ENCODE assay signal across 17 cellular contexts in genomic region chr1:57072775-57073174, GRCh38.
A peak's percentile ranks its signal among the peaks of the same experiment; 100 is the strongest.
DNase-seq lines count a peak whose midpoint lies in the region; ATAC-seq and TF ChIP-seq lines count a peak whose summit lies in the region.
"Had no signal": no experiment of that assay in that cellular context is flagged by ENCODE, and none has a peak within 500 bp of the region (broad histone marks: within the 10 kb centered on the region; RNA-seq: fewer than 3 reads in every experiment).

No MANE protein-coding gene starts in this region.

- WGBS in tibial nerve, 2 donors, result 54 to 62% methylated on average over 4 of the region's 4 CpGs

- TF ChIP-seq POLR2A in erythroblast (IDR thresholded peaks at IDR 0.05; ENCODE audit: low read length) (no peak), tibial nerve (IDR thresholded peaks at IDR 0.05) (no peak)

- no peak overlapping the region for H3K27ac ChIP-seq in tibial nerve
- H3K27ac ChIP-seq: BLaER1 treated with 17β-estradiol and CSF1 and Interleukin-3, amounts not matched to agents 10 nM and 100 nM; Peyer's patch; tibial artery had no signal

- peak; percentile 93 for ATAC-seq in GM19351 (IDR thresholded peaks at IDR 0.05; ENCODE audit: unreplicated experiment)
- peak; percentile 75 for ATAC-seq in HG03521 (IDR thresholded peaks at IDR 0.05; ENCODE audit: unreplicated experiment)
- no peak for ATAC-seq in GM21825 (IDR thresholded peaks at IDR 0.05; ENCODE audit: unreplicated experiment)

- no peak for TF ChIP-seq EP300 in tibial nerve (IDR thresholded peaks at IDR 0.05)

- TF ChIP-seq CTCF in BE2C (IDR thresholded peaks at IDR 0.05; ENCODE audit: low read depth, low read length) (peak; percentile 19), tibial nerve (IDR thresholded peaks at IDR 0.05) (no peak)

- H3K36me3 ChIP-seq in BE2C, result no peaks in the 10 kb centered on the region
- H3K36me3 ChIP-seq in tibial nerve, result no peaks in the 10 kb centered on the region
- H3K36me3 ChIP-seq: BLaER1 treated with 17β-estradiol and CSF1 and Interleukin-3, amounts not matched to agents 10 nM and 100 nM; HAP-1; Peyer's patch; tibial artery had no signal

- DNase-seq in BE2C, result no peak
- DNase-seq in erythroblast (lab: John Stamatoyannopoulos, UW), result peak; percentile 6 to 7
- DNase-seq in AG08395 (ENCODE audit: low spot score), result no peak
- DNase-seq in COR-L47 (lab: John Stamatoyannopoulos, UW), result no peak
- DNase-seq in tibial nerve (ENCODE audit: low spot score in 2 of 2), result no peak
- DNase-seq: activated B cell treated with CpG ODN at 0.5 μM for 24 hours; activated effector memory CD4-positive, alpha-beta T cell treated with anti-CD3 and anti-CD28 coated beads, Interleukin-2, amount 50 U/mL, for 16 hours; foreskin fibroblast; mesenchymal stem cell; NCI-H1930; Peyer's patch; tibial artery had no signal

- H3K4me3 ChIP-seq in BE2C (ENCODE audit: low read depth, low read length) (no peak overlapping the region), tibial nerve (no peak overlapping the region)
- H3K4me3 ChIP-seq: BLaER1 treated with 17β-estradiol and CSF1 and Interleukin-3, amounts not matched to agents 10 nM and 100 nM; HAP-1; Peyer's patch; tibial artery had no signal

- no peaks in the 10 kb centered on the region for H3K4me1 ChIP-seq in BE2C
- H3K4me1 ChIP-seq in tibial nerve, result no peaks in the 10 kb centered on the region
- H3K4me1 ChIP-seq: BLaER1 treated with 17β-estradiol and CSF1 and Interleukin-3, amounts not matched to agents 10 nM and 100 nM; HAP-1; Peyer's patch had no signal

- no peaks in the 10 kb centered on the region for H3K9me3 ChIP-seq in BE2C
- no peaks in the 10 kb centered on the region for H3K9me3 ChIP-seq in tibial nerve
- H3K9me3 ChIP-seq: BLaER1 treated with 17β-estradiol and CSF1 and Interleukin-3, amounts not matched to agents 10 nM and 100 nM; HAP-1; Peyer's patch; tibial artery had no signal

- no peaks in the 10 kb centered on the region for H3K27me3 ChIP-seq in BE2C
- no peaks in the 10 kb centered on the region for H3K27me3 ChIP-seq in tibial nerve
- H3K27me3 ChIP-seq: BLaER1 treated with 17β-estradiol and CSF1 and Interleukin-3, amounts not matched to agents 10 nM and 100 nM; Peyer's patch; tibial artery had no signal

Comparison
In these comparisons a context has a peak if more than half of its experiments do, and no peak if none do; other contexts are left out.
1. DNase-seq: peak in erythroblast (2 of 2); none in BE2C (single experiment), AG08395 (single experiment), COR-L47 (single experiment) and tibial nerve (0 of 2).